8 cellular contexts compared by ENCODE assay signal in the genomic region with DNA sequence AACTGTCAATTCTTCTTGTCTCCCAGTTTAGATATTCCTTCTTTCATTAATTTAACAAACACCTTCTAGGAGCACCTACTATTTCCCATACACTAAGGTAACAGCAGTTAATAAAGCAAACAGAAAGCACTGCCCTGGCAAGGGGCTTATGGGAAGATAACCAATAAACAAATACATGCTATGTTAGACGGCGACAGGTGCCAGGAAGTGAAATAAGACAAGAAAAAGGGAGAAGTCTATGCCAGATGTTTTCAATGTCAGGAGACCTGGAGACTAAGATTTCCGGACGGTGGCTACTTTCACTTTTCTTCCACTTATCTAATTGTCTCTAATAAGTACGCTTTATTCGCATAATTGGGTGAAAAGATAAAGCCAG. TPM values are rescaled to one million over a fixed set of nuclear protein-coding genes. Genes with fewer than 3 reads are reported as not detected.
DNase-seq lines count a peak whose midpoint lies in the region; ATAC-seq and TF ChIP-seq lines count a peak whose summit lies in the region.

No MANE protein-coding gene starts in this region.

- TF ChIP-seq EP300 in neural cell (conservative IDR thresholded peaks at IDR 0.05; ENCODE audit: poor library complexity, severe bottlenecking), result no peak

- peak; percentile 34 for ATAC-seq in GM18873 (IDR thresholded peaks at IDR 0.05; ENCODE audit: low FRiP score, unreplicated experiment)
- peak; percentile 24 for ATAC-seq in HG03108 (IDR thresholded peaks at IDR 0.05; ENCODE audit: unreplicated experiment)
- ATAC-seq in activated CD4-positive, CD25-positive, alpha-beta regulatory T cell treated with anti-CD3 and anti-CD28 coated beads, Interleukin-2, amount 50 U/mL, for 24 hours, result no peak

- H3K9me3 ChIP-seq in SK-N-MC (ENCODE audit: low read depth, low read length), result no peaks in the 10 kb centered on the region
- H3K9me3 ChIP-seq in neural cell (ENCODE audit: low read length), result no peaks in the 10 kb centered on the region

- H3K4me2 ChIP-seq in neural cell (ENCODE audit: low read length), result peak overlapping the region; percentile 71

- no peak for TF ChIP-seq RAD21 in neural cell (conservative IDR thresholded peaks at IDR 0.05)

- H3K27me3 ChIP-seq in BJ (ENCODE audit: control insufficient read depth, insufficient read depth, low read length) (no peaks in the 10 kb centered on the region), neural cell (ENCODE audit: insufficient read depth, low read depth, low read length) (no peaks in the 10 kb centered on the region)

- TF ChIP-seq CTCF in BJ (IDR thresholded peaks at IDR 0.05; ENCODE audit: insufficient read depth, low read depth, low read length) (no peak), epithelial cell of proximal tubule (conservative IDR thresholded peaks at IDR 0.05; ENCODE audit: low read depth, low read length) (no peak), neural cell (IDR thresholded peaks at IDR 0.05; ENCODE audit: poor library complexity, severe bottlenecking) (no peak)

- H3K79me2 ChIP-seq in neural cell (replicated peaks; ENCODE audit: insufficient read depth, low read length), result peaks cover 50% of the 10 kb centered on the region

- POLR2A ChIA-PET in BJ (lab: Charles Lee), result no interaction called here

- no peaks in the 10 kb centered on the region for H4K20me1 ChIP-seq in neural cell (ENCODE audit: insufficient read depth)

- peak overlapping the region; percentile 51 for H2AFZ ChIP-seq in neural cell (ENCODE audit: low read depth, low read length)

- H3K27ac ChIP-seq in SK-N-MC (0 out of 2 replicates have a peak overlapping the region, but pooled peaks have one; percentile 13), neural cell (ENCODE audit: low read length) (peak overlapping the region; percentile 78)

- no peaks in the 10 kb centered on the region for H3K9me2 ChIP-seq in neural cell (ENCODE audit: insufficient read depth, low read length)

- CTCF ChIA-PET in BJ (lab: Yijun Ruan, JAX), result no interaction called here

- H3F3A ChIP-seq in neural cell (ENCODE audit: insufficient read depth, low read length, poor library complexity, severe bottlenecking), result no peaks in the 10 kb centered on the region

- DNase-seq in BJ (ENCODE audit: low read depth) (no peak), SK-N-MC (ENCODE audit: low read depth, low spot score) (no peak), epithelial cell of proximal tubule (ENCODE audit: low read depth) (no peak), HK-2 (ENCODE audit: unreplicated experiment) (no peak)

- H3K4me3 ChIP-seq in BJ (ENCODE audit: low read depth, low read length), result peak overlapping the region; percentile 69
- peak overlapping the region; percentile 83 for H3K4me3 ChIP-seq in SK-N-MC
- peak overlapping the region; percentile 87 for H3K4me3 ChIP-seq in epithelial cell of proximal tubule (ENCODE audit: low read depth, low read length)
- peak overlapping the region; percentile 83 for H3K4me3 ChIP-seq in neural cell (ENCODE audit: low read length)

- no peaks in the 10 kb centered on the region for H3K36me3 ChIP-seq in BJ (ENCODE audit: control insufficient read depth, insufficient read depth, low read length)
- no peaks in the 10 kb centered on the region; the same call in 1 of the 2 replicates for H3K36me3 ChIP-seq in SK-N-MC (ENCODE audit: insufficient read depth, low read length)
- H3K36me3 ChIP-seq in neural cell (ENCODE audit: insufficient read depth, low read length), result no peaks in the 10 kb centered on the region

- peak overlapping the region; percentile 87 for H3K9ac ChIP-seq in SK-N-MC (ENCODE audit: insufficient read length)
- H3K9ac ChIP-seq in neural cell (ENCODE audit: low read length), result peak overlapping the region; percentile 92

TF ChIP-seq in neural cell, 6 proteins besides CTCF, POLR2A, EP300 and RAD21:
- TF ChIP-seq MXI1 (conservative IDR thresholded peaks at IDR 0.05; ENCODE audit: poor library complexity, severe bottlenecking), result no peak
- TF ChIP-seq SMC3 (conservative IDR thresholded peaks at IDR 0.05; ENCODE audit: poor library complexity), result no peak
- TF ChIP-seq, protein P1, sequence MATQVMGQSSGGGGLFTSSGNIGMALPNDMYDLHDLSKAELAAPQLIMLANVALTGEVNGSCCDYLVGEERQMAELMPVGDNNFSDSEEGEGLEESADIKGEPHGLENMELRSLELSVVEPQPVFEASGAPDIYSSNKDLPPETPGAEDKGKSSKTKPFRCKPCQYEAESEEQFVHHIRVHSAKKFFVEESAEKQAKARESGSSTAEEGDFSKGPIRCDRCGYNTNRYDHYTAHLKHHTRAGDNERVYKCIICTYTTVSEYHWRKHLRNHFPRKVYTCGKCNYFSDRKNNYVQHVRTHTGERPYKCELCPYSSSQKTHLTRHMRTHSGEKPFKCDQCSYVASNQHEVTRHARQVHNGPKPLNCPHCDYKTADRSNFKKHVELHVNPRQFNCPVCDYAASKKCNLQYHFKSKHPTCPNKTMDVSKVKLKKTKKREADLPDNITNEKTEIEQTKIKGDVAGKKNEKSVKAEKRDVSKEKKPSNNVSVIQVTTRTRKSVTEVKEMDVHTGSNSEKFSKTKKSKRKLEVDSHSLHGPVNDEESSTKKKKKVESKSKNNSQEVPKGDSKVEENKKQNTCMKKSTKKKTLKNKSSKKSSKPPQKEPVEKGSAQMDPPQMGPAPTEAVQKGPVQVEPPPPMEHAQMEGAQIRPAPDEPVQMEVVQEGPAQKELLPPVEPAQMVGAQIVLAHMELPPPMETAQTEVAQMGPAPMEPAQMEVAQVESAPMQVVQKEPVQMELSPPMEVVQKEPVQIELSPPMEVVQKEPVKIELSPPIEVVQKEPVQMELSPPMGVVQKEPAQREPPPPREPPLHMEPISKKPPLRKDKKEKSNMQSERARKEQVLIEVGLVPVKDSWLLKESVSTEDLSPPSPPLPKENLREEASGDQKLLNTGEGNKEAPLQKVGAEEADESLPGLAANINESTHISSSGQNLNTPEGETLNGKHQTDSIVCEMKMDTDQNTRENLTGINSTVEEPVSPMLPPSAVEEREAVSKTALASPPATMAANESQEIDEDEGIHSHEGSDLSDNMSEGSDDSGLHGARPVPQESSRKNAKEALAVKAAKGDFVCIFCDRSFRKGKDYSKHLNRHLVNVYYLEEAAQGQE (IDR thresholded peaks at IDR 0.05; ENCODE audit: borderline replicate concordance), result no peak
- no peak for TF ChIP-seq POLR2AphosphoS5 (IDR thresholded peaks at IDR 0.05)
- no peak for TF ChIP-seq TAF1 (IDR thresholded peaks at IDR 0.05; ENCODE audit: low read depth)

RNA-seq across cellular contexts. Expression of a gene that starts 32.5 kb away (rescaled TPM):
- polyA plus RNA-seq in BJ (2011; rRNA removed) (2.6 and 2.7 TPM in 2 replicates), neural cell (15.8 and 19.0 TPM in 2 replicates)
- 5.4 and 7.2 TPM in 2 replicates for polyA minus RNA-seq in BJ (2011; rRNA and poly(A)+ RNA removed)
- total RNA-seq in epithelial cell of proximal tubule, result 3.6 and 4.3 TPM in 2 replicates
- polyA minus RNA-seq in neural cell, result 54.0 and 56.5 TPM in 2 replicates

RNA-seq across cellular contexts. Expression of a gene that starts 45.0 kb away (rescaled TPM):
- polyA plus RNA-seq in BJ (2011; rRNA removed) (4.7 and 4.8 TPM in 2 replicates), neural cell (23.9 and 25.9 TPM in 2 replicates)
- polyA minus RNA-seq in BJ (2011; rRNA and poly(A)+ RNA removed), result 3.4 and 5.8 TPM in 2 replicates
- total RNA-seq in epithelial cell of proximal tubule, result 3.5 and 5.7 TPM in 2 replicates
- 31.1 and 36.0 TPM in 2 replicates for polyA minus RNA-seq in neural cell

Comparison
In these comparisons a context has a peak if more than half of its experiments do, and no peak if none do; other contexts are left out.
1. ATAC-seq: peak in GM18873 (single experiment) and HG03108 (single experiment); none in activated CD4-positive, CD25-positive, alpha-beta regulatory T cell treated with anti-CD3 and anti-CD28 coated beads, Interleukin-2, amount 50 U/mL, for 24 hours (0 of 2).
2. Peak in every context shown above with its lines, with median percentiles within 50 percentile points of each other: H3K4me3 ChIP-seq.